ENCODE assay signal across 15 cellular contexts in genomic region chr17:77442976-77443742, GRCh38.
A peak's percentile ranks its signal among the peaks of the same experiment; 100 is the strongest.
DNase-seq lines count a peak whose midpoint lies in the region; ATAC-seq, FAIRE-seq and TF ChIP-seq lines count a peak whose summit lies in the region.
"Had no signal": no experiment of that assay in that cellular context is flagged by ENCODE, and none has a peak within 500 bp of the region (broad histone marks: within the 10 kb centered on the region; RNA-seq: fewer than 3 reads in every experiment).

No MANE protein-coding gene starts in this region.

- peaks cover 3% of the 10 kb centered on the region; the same call in 1 of the 2 replicates for H3K23me2 ChIP-seq in H1 (ENCODE audit: low read depth, low read length)

- peak; percentile 35 for FAIRE-seq in GM19239 (lab: Jason Lieb, UNC)
- FAIRE-seq in H1 (lab: Jason Lieb, UNC), result no peak
- FAIRE-seq: GM18507 had no signal

- H4K5ac ChIP-seq in H1 (ENCODE audit: insufficient read length, low read depth, low read length), result no peak overlapping the region

- no peak for DNase-seq in GM19239 (ENCODE audit: insufficient read length, low spot score)
- no peak for DNase-seq in OCI-LY7 (ENCODE audit: low spot score)
- DNase-seq in H1 (ENCODE audit: low read depth in 1 of 2, low spot score in 2 of 2), result no peak
- no peak for DNase-seq in spleen
- no peak for DNase-seq in kidney glomerular epithelial cell (lab: John Stamatoyannopoulos, UW)
- DNase-seq: activated gamma-delta T cell treated with Interleukin-2 at 50 U/mL for 16 hours; effector CD4-positive, alpha-beta T cell; H7; NCI-H1048; NK-92 treated with Interleukin-12 subunit alpha and Interleukin-12 subunit beta, amount 100 ng/mL, for 24 hours; T-helper 9 cell had no signal

- no TSS peak for BruUV-seq in OCI-LY7 (replicated peaks; lab: Mats Ljungman, UMichigan)

- H3K9ac ChIP-seq in H1 (replicated peaks in 1 of 4; ENCODE audit: extremely low read depth in 1 of 4, low read depth in 3 of 4, low read length in 3 of 4), result no peak overlapping the region

- no peaks in the 10 kb centered on the region for H4K20me1 ChIP-seq in OCI-LY7 (ENCODE audit: insufficient read depth, low read length)
- peaks cover 3 to 14% of the 10 kb centered on the region in 2 experiments for H4K20me1 ChIP-seq in H1 (replicated peaks in 1 of 2; ENCODE audit: control insufficient read depth in 1 of 2, insufficient read depth in 2 of 2, low read length in 2 of 2)

- no peak for TF ChIP-seq EP300 in H1 (IDR thresholded peaks at IDR 0.05; ENCODE audit: borderline replicate concordance in 1 of 2, low read depth in 2 of 2, low read length in 2 of 2)

- no peak overlapping the region for H2BK20ac ChIP-seq in H1 (ENCODE audit: low read length)

- H3K9me2 ChIP-seq in OCI-LY7 (ENCODE audit: insufficient read depth, low read length), result no peaks in the 10 kb centered on the region

- no peak overlapping the region for H4K8ac ChIP-seq in H1 (ENCODE audit: extremely low read depth, insufficient read depth, low read length)

- POLR2A ChIA-PET in OCI-LY7 (lab: Charles Lee), result interaction anchor here (0.7 to 4.3 kb wide), 10 partner anchors 10 to 43 kb away, joined by 3 to 39 read pairs (median 8); no protein-coding TSS in a partner anchor
- POLR2A ChIA-PET in H1 (lab: Charles Lee; ENCODE audit: partially characterized antibody), result interaction anchor here (0.7 to 1.1 kb wide), 4 partner anchors 9 to 119 kb away, joined by 3 to 4 read pairs (median 4); no protein-coding TSS in a partner anchor

- H2AFZ ChIP-seq in OCI-LY7 (ENCODE audit: low read length) (no peak overlapping the region), H1 (ENCODE audit: low read length) (no peak overlapping the region)

- no peak overlapping the region for H2BK15ac ChIP-seq in H1 (ENCODE audit: low read length)

- TF ChIP-seq CTCF in OCI-LY7 (conservative IDR thresholded peaks at IDR 0.05; ENCODE audit: low read length), result no peak
- TF ChIP-seq CTCF in H1 (IDR thresholded peaks at IDR 0.05; ENCODE audit: control extremely low read depth in 1 of 3, insufficient read depth in 1 of 3, low read depth in 1 of 3, low read length in 3 of 3), result no peak
- no peak for TF ChIP-seq CTCF in spleen (IDR thresholded peaks at IDR 0.05 in 8 of 11, conservative IDR thresholded peaks at IDR 0.05 in 3 of 11)

- H3K18ac ChIP-seq in H1 (ENCODE audit: extremely low read depth, low read length), result no peak overlapping the region

- no peak for ATAC-seq in HG02763 (IDR thresholded peaks at IDR 0.05; ENCODE audit: unreplicated experiment)
- no peak for ATAC-seq in HG03457 (IDR thresholded peaks at IDR 0.05; ENCODE audit: unreplicated experiment)

- no peak overlapping the region for H2BK12ac ChIP-seq in H1 (ENCODE audit: low read depth, low read length)

- peak overlapping the region; percentile 95 for H3K27ac ChIP-seq in OCI-LY7 (ENCODE audit: low read depth, low read length, poor library complexity, severe bottlenecking)
- H3K27ac ChIP-seq in H1 (ENCODE audit: low read depth, low read length), result no peak overlapping the region
- H3K27ac ChIP-seq in spleen, result peak overlapping the region; percentile 71 to 97 (median 92)
- H3K27ac ChIP-seq: thoracic aorta had no signal

- TF ChIP-seq RAD21 in H1 (IDR thresholded peaks at IDR 0.05 in 1 of 2, conservative IDR thresholded peaks at IDR 0.05 in 1 of 2; ENCODE audit: low read depth in 2 of 2, low read length in 2 of 2), result no peak

- H4K91ac ChIP-seq in H1 (replicated peaks; ENCODE audit: insufficient read length, low read length), result no peak overlapping the region

- H3K27me3 ChIP-seq in H1 (replicated peaks in 1 of 4; ENCODE audit: control insufficient read depth in 3 of 4, extremely low read depth in 1 of 4, insufficient read depth in 3 of 4, low read length in 3 of 4) (no peaks in the 10 kb centered on the region), spleen (replicated peaks in 1 of 7) (no peaks in the 10 kb centered on the region)

- no peak overlapping the region for H3K4ac ChIP-seq in H1 (replicated peaks; ENCODE audit: insufficient read length, low read depth, low read length)

- no peaks in the 10 kb centered on the region for H3K9me3 ChIP-seq in OCI-LY7 (ENCODE audit: low read length)
- no peaks in the 10 kb centered on the region for H3K9me3 ChIP-seq in H1 (ENCODE audit: insufficient read depth in 2 of 2, low read depth in 1 of 2, low read length in 1 of 2)
- H3K9me3 ChIP-seq in spleen, result no peaks in the 10 kb centered on the region
- H3K9me3 ChIP-seq: thoracic aorta had no signal

- H2BK120ac ChIP-seq in H1 (replicated peaks; ENCODE audit: low read depth, low read length), result no peak overlapping the region

- CTCF ChIA-PET in OCI-LY7 (lab: Charles Lee; ENCODE audit: unreplicated experiment), result interaction anchor here (2.2 to 2.6 kb wide), 2 partner anchors 14 to 43 kb away, joined by 12 to 13 read pairs; no protein-coding TSS in a partner anchor
- CTCF ChIA-PET in H1 (lab: Charles Lee; ENCODE audit: partially characterized antibody), result interaction anchor here (0.6 to 4.3 kb wide), 8 partner anchors 13 to 161 kb away, joined by 3 to 32 read pairs (median 3); no protein-coding TSS in a partner anchor

- H3K4me2 ChIP-seq in OCI-LY7 (ENCODE audit: low read length), result peak overlapping the region; percentile 80
- H3K4me2 ChIP-seq in H1 (ENCODE audit: insufficient read depth in 1 of 2, low read depth in 2 of 2, low read length in 2 of 2), result no peak overlapping the region

- no peak overlapping the region for H3K14ac ChIP-seq in H1 (ENCODE audit: insufficient read length)

- intact Hi-C loops in OCI-LY7 (cut with micrococcal nuclease; ENCODE audit: unreplicated experiment) (loop anchor here (5.0 to 10.0 kb wide), 5 partner anchors 111 to 1902 kb away; partner anchors contain the start of genes MFSD11 and SRSF2), spleen (cut with DNase I; ENCODE audit: low total_unique reads) (no loop called here)

- no peak overlapping the region for H2BK5ac ChIP-seq in H1 (ENCODE audit: low read depth, low read length)

- H3K36me3 ChIP-seq in OCI-LY7 (ENCODE audit: insufficient read depth, low read length) (peaks cover 18% of the 10 kb centered on the region), H1 (ENCODE audit: control insufficient read depth in 2 of 4, insufficient read depth in 4 of 4, low read length in 3 of 4) (no peaks in the 10 kb centered on the region), spleen (peaks cover 0 to 8% (median 0%) of the 10 kb centered on the region in 6 donors)

- 88% methylated on average over 10 of the region's 10 CpGs; no CpG with 5 or more reads in 1 of the 2 experiments for WGBS in H1 (ENCODE audit: extremely low coverage in 1 of 2, insufficient coverage in 1 of 2, insufficient read length in 1 of 2, insufficient replicate concordance in 2 of 2, low coverage in 1 of 2, low lambda C conversion rate in 2 of 2, missing lambda C conversion rate in 1 of 2), 2 experiments
- WGBS in spleen, 5 donors, result 73 to 82% (median 77%) methylated on average over 10 of the region's 10 CpGs

- H3K56ac ChIP-seq in H1 (replicated peaks; ENCODE audit: insufficient read length, low read depth, low read length), result peak overlapping the region; percentile 60

- no peak overlapping the region for H3K4me3 ChIP-seq in OCI-LY7 (ENCODE audit: low read depth, low read length, poor library complexity, severe bottlenecking)
- H3K4me3 ChIP-seq in H1 (ENCODE audit: extremely low read depth in 1 of 4, insufficient read depth in 2 of 4, low read depth in 3 of 4, low read length in 4 of 4), result no peak overlapping the region
- H3K4me3 ChIP-seq in spleen, result no peak overlapping the region
- H3K4me3 ChIP-seq: thoracic aorta had no signal

- H3K79me1 ChIP-seq in H1 (ENCODE audit: low read depth, low read length), result peaks cover 17% of the 10 kb centered on the region

- H3K23ac ChIP-seq in H1 (ENCODE audit: insufficient read length), result no peak overlapping the region

- no peak overlapping the region for H2AK5ac ChIP-seq in H1 (ENCODE audit: low read depth, low read length)

- H3K4me1 ChIP-seq in OCI-LY7 (ENCODE audit: insufficient read depth, low read length, poor library complexity, severe bottlenecking), result peaks cover 97% of the 10 kb centered on the region
- H3K4me1 ChIP-seq in H1 (replicated peaks in 1 of 4; ENCODE audit: control insufficient read depth in 3 of 4, insufficient read depth in 4 of 4, low read length in 3 of 4), result peaks cover 0 to 9% (median 2%) of the 10 kb centered on the region in 4 experiments; a peak in 3 of 7 replicates
- H3K4me1 ChIP-seq in spleen, result peaks cover 92 to 100% (median 100%) of the 10 kb centered on the region in 6 donors

- TF ChIP-seq POLR2A in H1 (IDR thresholded peaks at IDR 0.05; ENCODE audit: control extremely low read depth in 1 of 2, low read depth in 2 of 2, low read length in 2 of 2) (no peak), spleen (IDR thresholded peaks at IDR 0.05) (no peak)

- H3K79me2 ChIP-seq in OCI-LY7 (ENCODE audit: insufficient read depth, low read depth, low read length) (peaks cover 39% of the 10 kb centered on the region; the same call in 1 of the 2 replicates), H1 (ENCODE audit: control insufficient read depth in 1 of 2, insufficient read depth in 2 of 2, low read length in 2 of 2) (peaks cover 0 to 56% of the 10 kb centered on the region in 2 experiments; a peak in 3 of 4 replicates)

TF ChIP-seq in H1, 55 proteins besides CTCF, POLR2A, EP300 and RAD21:
- TF ChIP-seq EZH2 (IDR thresholded peaks at IDR 0.05; ENCODE audit: low read depth, low read length, severe bottlenecking) (no peak), GABPA (IDR thresholded peaks at IDR 0.05; ENCODE audit: borderline replicate concordance, insufficient read depth, low read length) (no peak), RBBP5 (IDR thresholded peaks at IDR 0.05; ENCODE audit: borderline replicate concordance, low read depth, low read length) (no peak), RXRA (IDR thresholded peaks at IDR 0.05; ENCODE audit: insufficient read depth, low read depth, low read length) (no peak)
